In the genomic region with DNA sequence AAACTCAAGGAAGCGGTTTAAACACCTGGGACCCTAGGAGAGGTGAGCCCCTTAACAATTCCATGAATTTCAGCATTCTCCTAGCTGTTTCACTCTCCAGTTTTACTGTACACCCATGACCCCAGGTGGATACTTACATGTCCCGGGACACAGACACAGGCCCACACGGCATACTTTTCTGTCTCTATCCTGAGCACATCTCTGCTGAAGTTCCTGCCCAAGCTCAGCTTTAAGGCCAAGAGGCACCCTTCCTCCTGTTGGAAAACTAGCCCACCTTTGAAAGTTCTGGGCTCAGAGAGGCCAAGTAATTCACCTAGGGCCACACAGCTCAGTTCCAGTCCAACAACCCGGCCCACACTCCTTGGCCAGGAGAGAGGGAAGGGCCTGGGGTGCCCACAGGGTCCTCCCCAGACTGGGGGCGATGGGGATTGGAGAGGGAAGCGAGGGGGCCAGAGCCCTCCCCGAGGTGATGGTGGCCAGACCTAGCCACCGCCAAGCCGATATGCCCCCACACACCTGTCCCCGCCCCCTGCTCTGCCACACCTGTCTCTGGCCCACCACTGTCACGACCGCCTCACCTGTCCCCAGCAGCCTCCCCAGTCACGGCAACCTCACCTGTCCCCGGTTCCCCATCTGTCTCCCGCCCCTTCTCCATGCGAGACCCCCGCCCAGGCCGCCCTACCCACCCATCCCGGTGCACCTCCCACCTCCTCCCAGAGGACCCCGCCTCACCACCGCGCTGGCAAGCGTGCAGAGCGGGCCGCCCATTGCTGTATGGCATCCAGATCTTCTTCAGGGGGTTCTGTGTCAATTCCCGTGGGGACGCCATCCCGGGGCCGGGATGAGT, we compare ENCODE assay signal across 1 cellular context.
TF ChIP-seq lines count a peak whose summit lies in the region.

No MANE protein-coding gene starts in this region.

TF ChIP-seq in HepG2, 621 proteins besides CTCF, POLR2A, EP300 and RAD21 (continued from another document):
- TF ChIP-seq ATF7-NPFF (CRISPR knock-in tag; IDR thresholded peaks at IDR 0.05; ENCODE audit: low read depth) = no peak
- TF ChIP-seq NRL (CRISPR knock-in tag; IDR thresholded peaks at IDR 0.05; ENCODE audit: borderline replicate concordance) = no peak; the same call in 1 of the 2 replicates
- TF ChIP-seq, protein P1, sequence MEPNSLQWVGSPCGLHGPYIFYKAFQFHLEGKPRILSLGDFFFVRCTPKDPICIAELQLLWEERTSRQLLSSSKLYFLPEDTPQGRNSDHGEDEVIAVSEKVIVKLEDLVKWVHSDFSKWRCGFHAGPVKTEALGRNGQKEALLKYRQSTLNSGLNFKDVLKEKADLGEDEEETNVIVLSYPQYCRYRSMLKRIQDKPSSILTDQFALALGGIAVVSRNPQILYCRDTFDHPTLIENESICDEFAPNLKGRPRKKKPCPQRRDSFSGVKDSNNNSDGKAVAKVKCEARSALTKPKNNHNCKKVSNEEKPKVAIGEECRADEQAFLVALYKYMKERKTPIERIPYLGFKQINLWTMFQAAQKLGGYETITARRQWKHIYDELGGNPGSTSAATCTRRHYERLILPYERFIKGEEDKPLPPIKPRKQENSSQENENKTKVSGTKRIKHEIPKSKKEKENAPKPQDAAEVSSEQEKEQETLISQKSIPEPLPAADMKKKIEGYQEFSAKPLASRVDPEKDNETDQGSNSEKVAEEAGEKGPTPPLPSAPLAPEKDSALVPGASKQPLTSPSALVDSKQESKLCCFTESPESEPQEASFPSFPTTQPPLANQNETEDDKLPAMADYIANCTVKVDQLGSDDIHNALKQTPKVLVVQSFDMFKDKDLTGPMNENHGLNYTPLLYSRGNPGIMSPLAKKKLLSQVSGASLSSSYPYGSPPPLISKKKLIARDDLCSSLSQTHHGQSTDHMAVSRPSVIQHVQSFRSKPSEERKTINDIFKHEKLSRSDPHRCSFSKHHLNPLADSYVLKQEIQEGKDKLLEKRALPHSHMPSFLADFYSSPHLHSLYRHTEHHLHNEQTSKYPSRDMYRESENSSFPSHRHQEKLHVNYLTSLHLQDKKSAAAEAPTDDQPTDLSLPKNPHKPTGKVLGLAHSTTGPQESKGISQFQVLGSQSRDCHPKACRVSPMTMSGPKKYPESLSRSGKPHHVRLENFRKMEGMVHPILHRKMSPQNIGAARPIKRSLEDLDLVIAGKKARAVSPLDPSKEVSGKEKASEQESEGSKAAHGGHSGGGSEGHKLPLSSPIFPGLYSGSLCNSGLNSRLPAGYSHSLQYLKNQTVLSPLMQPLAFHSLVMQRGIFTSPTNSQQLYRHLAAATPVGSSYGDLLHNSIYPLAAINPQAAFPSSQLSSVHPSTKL (CRISPR knock-in tag; IDR thresholded peaks at IDR 0.05) = no peak; the same call in 1 of the 2 replicates
- TF ChIP-seq, protein P2, sequence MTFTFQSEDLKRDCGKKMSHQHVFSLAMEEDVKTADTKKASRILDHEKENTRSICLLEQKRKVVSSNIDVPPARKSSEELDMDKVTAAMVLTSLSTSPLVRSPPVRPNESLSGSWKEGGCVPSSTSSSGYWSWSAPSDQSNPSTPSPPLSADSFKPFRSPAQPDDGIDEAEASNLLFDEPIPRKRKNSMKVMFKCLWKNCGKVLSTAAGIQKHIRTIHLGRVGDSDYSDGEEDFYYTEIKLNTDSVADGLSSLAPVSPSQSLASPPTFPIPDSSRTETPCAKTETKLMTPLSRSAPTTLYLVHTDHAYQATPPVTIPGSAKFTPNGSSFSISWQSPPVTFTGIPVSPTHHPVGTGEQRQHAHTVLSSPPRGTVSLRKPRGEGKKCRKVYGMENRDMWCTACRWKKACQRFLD (CRISPR knock-in tag; IDR thresholded peaks at IDR 0.05; ENCODE audit: borderline replicate concordance) = no peak
- no peak for TF ChIP-seq CCAR2 (optimal IDR thresholded peaks at IDR 0.05; ENCODE audit: low read depth, low read length)
- TF ChIP-seq, protein P3, sequence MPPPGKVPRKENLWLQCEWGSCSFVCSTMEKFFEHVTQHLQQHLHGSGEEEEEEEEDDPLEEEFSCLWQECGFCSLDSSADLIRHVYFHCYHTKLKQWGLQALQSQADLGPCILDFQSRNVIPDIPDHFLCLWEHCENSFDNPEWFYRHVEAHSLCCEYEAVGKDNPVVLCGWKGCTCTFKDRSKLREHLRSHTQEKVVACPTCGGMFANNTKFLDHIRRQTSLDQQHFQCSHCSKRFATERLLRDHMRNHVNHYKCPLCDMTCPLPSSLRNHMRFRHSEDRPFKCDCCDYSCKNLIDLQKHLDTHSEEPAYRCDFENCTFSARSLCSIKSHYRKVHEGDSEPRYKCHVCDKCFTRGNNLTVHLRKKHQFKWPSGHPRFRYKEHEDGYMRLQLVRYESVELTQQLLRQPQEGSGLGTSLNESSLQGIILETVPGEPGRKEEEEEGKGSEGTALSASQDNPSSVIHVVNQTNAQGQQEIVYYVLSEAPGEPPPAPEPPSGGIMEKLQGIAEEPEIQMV (CRISPR knock-in tag; IDR thresholded peaks at IDR 0.05; ENCODE audit: low read depth) = no peak
- TF ChIP-seq ZNF121 (CRISPR knock-in tag; IDR thresholded peaks at IDR 0.05) = peak; percentile 1; the same call in 1 of the 2 replicates
- TF ChIP-seq, protein P4, sequence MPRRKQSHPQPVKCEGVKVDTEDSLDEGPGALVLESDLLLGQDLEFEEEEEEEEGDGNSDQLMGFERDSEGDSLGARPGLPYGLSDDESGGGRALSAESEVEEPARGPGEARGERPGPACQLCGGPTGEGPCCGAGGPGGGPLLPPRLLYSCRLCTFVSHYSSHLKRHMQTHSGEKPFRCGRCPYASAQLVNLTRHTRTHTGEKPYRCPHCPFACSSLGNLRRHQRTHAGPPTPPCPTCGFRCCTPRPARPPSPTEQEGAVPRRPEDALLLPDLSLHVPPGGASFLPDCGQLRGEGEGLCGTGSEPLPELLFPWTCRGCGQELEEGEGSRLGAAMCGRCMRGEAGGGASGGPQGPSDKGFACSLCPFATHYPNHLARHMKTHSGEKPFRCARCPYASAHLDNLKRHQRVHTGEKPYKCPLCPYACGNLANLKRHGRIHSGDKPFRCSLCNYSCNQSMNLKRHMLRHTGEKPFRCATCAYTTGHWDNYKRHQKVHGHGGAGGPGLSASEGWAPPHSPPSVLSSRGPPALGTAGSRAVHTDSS (CRISPR knock-in tag; conservative IDR thresholded peaks at IDR 0.05) = no peak
- TF ChIP-seq TCF12 (IDR thresholded peaks at IDR 0.05) = no peak
- peak; percentile 60; the same call in 1 of the 2 replicates for TF ChIP-seq TCF12 (CRISPR knock-in tag; IDR thresholded peaks at IDR 0.05)
- TF ChIP-seq, protein P5, sequence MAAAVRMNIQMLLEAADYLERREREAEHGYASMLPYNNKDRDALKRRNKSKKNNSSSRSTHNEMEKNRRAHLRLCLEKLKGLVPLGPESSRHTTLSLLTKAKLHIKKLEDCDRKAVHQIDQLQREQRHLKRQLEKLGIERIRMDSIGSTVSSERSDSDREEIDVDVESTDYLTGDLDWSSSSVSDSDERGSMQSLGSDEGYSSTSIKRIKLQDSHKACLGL (CRISPR knock-in tag; IDR thresholded peaks at IDR 0.05) = 0 out of 2 replicates have a peak, but pooled peaks have one; percentile 7
- TF ChIP-seq ZFP82 (CRISPR knock-in tag; IDR thresholded peaks at IDR 0.05; ENCODE audit: borderline replicate concordance) = peak; percentile 20; the same call in 1 of the 2 replicates
- no peak for TF ChIP-seq CBX2 (IDR thresholded peaks at IDR 0.05; ENCODE audit: low read depth, low read length)
- no peak for TF ChIP-seq CBX2 (CRISPR knock-in tag; IDR thresholded peaks at IDR 0.05; ENCODE audit: low read depth)
- TF ChIP-seq, protein P6, sequence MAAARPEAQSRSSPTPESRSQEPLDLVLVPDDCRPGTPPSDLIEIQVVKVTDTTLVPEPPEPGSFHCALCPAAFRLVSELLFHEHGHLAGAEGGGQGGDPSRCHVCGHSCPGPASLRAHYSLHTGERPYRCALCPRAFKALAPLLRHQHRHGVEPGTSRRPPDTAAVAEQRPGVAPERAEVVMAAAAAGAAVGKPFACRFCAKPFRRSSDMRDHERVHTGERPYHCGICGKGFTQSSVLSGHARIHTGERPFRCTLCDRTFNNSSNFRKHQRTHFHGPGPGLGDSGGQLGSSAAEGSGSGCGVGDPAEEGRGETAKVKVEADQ (CRISPR knock-in tag; IDR thresholded peaks at IDR 0.05; ENCODE audit: borderline replicate concordance) = peak; percentile 67
- 0 out of 2 replicates have a peak, but pooled peaks have one; percentile 7 for TF ChIP-seq MAZ (IDR thresholded peaks at IDR 0.05; ENCODE audit: borderline replicate concordance, low read depth, low read length)
- no peak for TF ChIP-seq MAZ (CRISPR knock-in tag; IDR thresholded peaks at IDR 0.05; ENCODE audit: low read depth)
- TF ChIP-seq ZNF337 (CRISPR knock-in tag; IDR thresholded peaks at IDR 0.05; ENCODE audit: borderline replicate concordance, low read depth) = no peak; the same call in 1 of the 2 replicates
- no peak for TF ChIP-seq BHLHE40 (IDR thresholded peaks at IDR 0.05; ENCODE audit: low read length)
- no peak for TF ChIP-seq WIZ (CRISPR knock-in tag; IDR thresholded peaks at IDR 0.05)
- no peak for TF ChIP-seq ZFP41 (CRISPR knock-in tag; IDR thresholded peaks at IDR 0.05; ENCODE audit: borderline replicate concordance)
- TF ChIP-seq ZNF260 (CRISPR knock-in tag; IDR thresholded peaks at IDR 0.05; ENCODE audit: borderline replicate concordance, low read depth) = no peak
- peak; percentile 90 for TF ChIP-seq ZMYM3 (CRISPR knock-in tag; IDR thresholded peaks at IDR 0.05)
- no peak for TF ChIP-seq RFX5 (IDR thresholded peaks at IDR 0.05; ENCODE audit: low read depth, low read length)
- 0 out of 2 replicates have a peak, but pooled peaks have one; percentile 2 for TF ChIP-seq RXRA (CRISPR knock-in tag; IDR thresholded peaks at IDR 0.05)
- TF ChIP-seq HDAC2 (CRISPR knock-in tag; IDR thresholded peaks at IDR 0.05) = no peak; the same call in 1 of the 2 replicates
- TF ChIP-seq, protein P7, sequence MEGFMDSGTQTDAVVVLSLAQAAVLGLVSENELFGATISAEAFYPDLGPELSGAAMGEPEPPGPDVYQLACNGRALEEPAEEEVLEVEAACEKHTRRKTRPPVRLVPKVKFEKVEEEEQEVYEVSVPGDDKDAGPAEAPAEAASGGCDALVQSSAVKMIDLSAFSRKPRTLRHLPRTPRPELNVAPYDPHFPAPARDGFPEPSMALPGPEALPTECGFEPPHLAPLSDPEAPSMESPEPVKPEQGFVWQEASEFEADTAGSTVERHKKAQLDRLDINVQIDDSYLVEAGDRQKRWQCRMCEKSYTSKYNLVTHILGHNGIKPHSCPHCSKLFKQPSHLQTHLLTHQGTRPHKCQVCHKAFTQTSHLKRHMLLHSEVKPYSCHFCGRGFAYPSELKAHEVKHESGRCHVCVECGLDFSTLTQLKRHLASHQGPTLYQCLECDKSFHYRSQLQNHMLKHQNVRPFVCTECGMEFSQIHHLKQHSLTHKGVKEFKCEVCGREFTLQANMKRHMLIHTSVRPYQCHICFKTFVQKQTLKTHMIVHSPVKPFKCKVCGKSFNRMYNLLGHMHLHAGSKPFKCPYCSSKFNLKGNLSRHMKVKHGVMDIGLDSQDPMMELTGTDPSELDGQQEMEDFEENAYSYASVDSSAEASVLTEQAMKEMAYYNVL (CRISPR knock-in tag; IDR thresholded peaks at IDR 0.05; ENCODE audit: borderline replicate concordance) = peak; percentile 66; the same call in 1 of the 2 replicates
- no peak for TF ChIP-seq RNF2 (conservative IDR thresholded peaks at IDR 0.05; ENCODE audit: low read depth)
- no peak for TF ChIP-seq SMARCC2 (IDR thresholded peaks at IDR 0.05)
- 0 out of 2 replicates have a peak, but pooled peaks have one; percentile 41 for TF ChIP-seq ZNF225 (CRISPR knock-in tag; IDR thresholded peaks at IDR 0.05)
- TF ChIP-seq ZBTB42 (CRISPR knock-in tag; IDR thresholded peaks at IDR 0.05) = 0 out of 2 replicates have a peak, but pooled peaks have one; percentile 52
- TF ChIP-seq MAFF (IDR thresholded peaks at IDR 0.05; ENCODE audit: low read depth, low read length) = no peak
